ENCODE assay signal across 1 cellular context in the genomic region with DNA sequence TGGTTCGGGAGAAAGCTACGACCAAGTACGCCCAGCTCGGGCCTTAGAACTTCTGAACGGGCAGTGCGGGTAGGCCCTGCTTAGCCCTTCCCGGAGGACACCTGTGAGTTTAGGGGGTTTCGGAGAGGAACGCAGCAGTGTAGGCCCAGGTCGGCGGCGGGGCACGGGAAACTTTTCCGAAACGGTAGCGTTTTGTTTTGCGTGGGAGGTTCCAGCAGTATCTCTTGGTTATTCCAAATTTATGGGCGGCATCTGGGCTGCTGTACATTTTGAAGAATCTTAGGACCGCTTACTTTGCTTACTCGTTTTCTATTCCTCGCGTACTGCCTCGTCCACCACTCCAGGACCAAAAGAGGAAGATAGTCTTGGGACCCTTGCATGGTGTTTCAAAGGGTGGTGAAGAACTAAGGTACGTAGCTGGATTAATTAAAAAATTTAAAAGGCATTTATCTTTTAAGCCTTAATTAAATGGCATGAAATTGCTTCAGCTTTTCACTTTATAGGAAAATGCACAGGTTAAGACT.
TF ChIP-seq lines count a peak whose summit lies in the region.

No MANE protein-coding gene starts in this region.

TF ChIP-seq in HepG2, 621 proteins besides CTCF, POLR2A, EP300 and RAD21 (continued from another document and continues in another):
- TF ChIP-seq, protein P1, sequence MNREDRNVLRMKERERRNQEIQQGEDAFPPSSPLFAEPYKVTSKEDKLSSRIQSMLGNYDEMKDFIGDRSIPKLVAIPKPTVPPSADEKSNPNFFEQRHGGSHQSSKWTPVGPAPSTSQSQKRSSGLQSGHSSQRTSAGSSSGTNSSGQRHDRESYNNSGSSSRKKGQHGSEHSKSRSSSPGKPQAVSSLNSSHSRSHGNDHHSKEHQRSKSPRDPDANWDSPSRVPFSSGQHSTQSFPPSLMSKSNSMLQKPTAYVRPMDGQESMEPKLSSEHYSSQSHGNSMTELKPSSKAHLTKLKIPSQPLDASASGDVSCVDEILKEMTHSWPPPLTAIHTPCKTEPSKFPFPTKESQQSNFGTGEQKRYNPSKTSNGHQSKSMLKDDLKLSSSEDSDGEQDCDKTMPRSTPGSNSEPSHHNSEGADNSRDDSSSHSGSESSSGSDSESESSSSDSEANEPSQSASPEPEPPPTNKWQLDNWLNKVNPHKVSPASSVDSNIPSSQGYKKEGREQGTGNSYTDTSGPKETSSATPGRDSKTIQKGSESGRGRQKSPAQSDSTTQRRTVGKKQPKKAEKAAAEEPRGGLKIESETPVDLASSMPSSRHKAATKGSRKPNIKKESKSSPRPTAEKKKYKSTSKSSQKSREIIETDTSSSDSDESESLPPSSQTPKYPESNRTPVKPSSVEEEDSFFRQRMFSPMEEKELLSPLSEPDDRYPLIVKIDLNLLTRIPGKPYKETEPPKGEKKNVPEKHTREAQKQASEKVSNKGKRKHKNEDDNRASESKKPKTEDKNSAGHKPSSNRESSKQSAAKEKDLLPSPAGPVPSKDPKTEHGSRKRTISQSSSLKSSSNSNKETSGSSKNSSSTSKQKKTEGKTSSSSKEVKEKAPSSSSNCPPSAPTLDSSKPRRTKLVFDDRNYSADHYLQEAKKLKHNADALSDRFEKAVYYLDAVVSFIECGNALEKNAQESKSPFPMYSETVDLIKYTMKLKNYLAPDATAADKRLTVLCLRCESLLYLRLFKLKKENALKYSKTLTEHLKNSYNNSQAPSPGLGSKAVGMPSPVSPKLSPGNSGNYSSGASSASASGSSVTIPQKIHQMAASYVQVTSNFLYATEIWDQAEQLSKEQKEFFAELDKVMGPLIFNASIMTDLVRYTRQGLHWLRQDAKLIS (CRISPR knock-in tag; IDR thresholded peaks at IDR 0.05), result no peak; the same call in 1 of the 2 replicates
- TF ChIP-seq SNRNP70 (IDR thresholded peaks at IDR 0.05; ENCODE audit: low read depth, low read length) (no peak), KDM5A (IDR thresholded peaks at IDR 0.05; ENCODE audit: borderline replicate concordance, low read length) (0 out of 2 replicates have a peak, but pooled peaks have one; percentile 83), SAP130 (CRISPR knock-in tag; IDR thresholded peaks at IDR 0.05; ENCODE audit: low read depth) (peak; percentile 22), RBAK (CRISPR knock-in tag; IDR thresholded peaks at IDR 0.05) (no peak), AHR (CRISPR knock-in tag; IDR thresholded peaks at IDR 0.05) (peak; percentile 61; the same call in 1 of the 2 replicates), NCOA1 (CRISPR knock-in tag; IDR thresholded peaks at IDR 0.05) (no peak), ZMYM4 (CRISPR knock-in tag; IDR thresholded peaks at IDR 0.05) (peak; percentile 46; the same call in 1 of the 2 replicates), SMAD1 (CRISPR knock-in tag; IDR thresholded peaks at IDR 0.05; ENCODE audit: borderline replicate concordance, low read depth) (no peak), SP1 (IDR thresholded peaks at IDR 0.05) (no peak), SP1 (CRISPR knock-in tag; IDR thresholded peaks at IDR 0.05) (no peak), ZNF335 (CRISPR knock-in tag; IDR thresholded peaks at IDR 0.05) (no peak), ZC3H13 (CRISPR knock-in tag; IDR thresholded peaks at IDR 0.05) (0 out of 2 replicates have a peak, but pooled peaks have one; percentile 65), CBX2 (IDR thresholded peaks at IDR 0.05; ENCODE audit: low read depth, low read length) (no peak), CBX2 (CRISPR knock-in tag; IDR thresholded peaks at IDR 0.05; ENCODE audit: low read depth) (no peak), RBM22 (optimal IDR thresholded peaks at IDR 0.05; ENCODE audit: low read length) (no peak), THAP11 (CRISPR knock-in tag; IDR thresholded peaks at IDR 0.05) (no peak; the same call in 1 of the 2 replicates), CREB1 (IDR thresholded peaks at IDR 0.05) (no peak), CREB1 (CRISPR knock-in tag; IDR thresholded peaks at IDR 0.05) (no peak), KMT2B (CRISPR knock-in tag; IDR thresholded peaks at IDR 0.05) (peak; percentile 86), MBD4 (IDR thresholded peaks at IDR 0.05; ENCODE audit: borderline replicate concordance, low read length) (no peak), NR2F1 (CRISPR knock-in tag; IDR thresholded peaks at IDR 0.05) (no peak), PHF5A (CRISPR knock-in tag; IDR thresholded peaks at IDR 0.05; ENCODE audit: low read depth, unreplicated experiment) (no peak), ZFP36L2 (CRISPR knock-in tag; IDR thresholded peaks at IDR 0.05) (no peak), HOXA3 (CRISPR knock-in tag; IDR thresholded peaks at IDR 0.05) (peak; percentile 22; the same call in 1 of the 2 replicates), ZNF260 (CRISPR knock-in tag; IDR thresholded peaks at IDR 0.05; ENCODE audit: borderline replicate concordance, low read depth) (no peak), ZBTB21 (CRISPR knock-in tag; IDR thresholded peaks at IDR 0.05) (0 out of 2 replicates have a peak, but pooled peaks have one; percentile 45), FOXM1 (CRISPR knock-in tag; IDR thresholded peaks at IDR 0.05) (no peak), ZNF7 (CRISPR knock-in tag; IDR thresholded peaks at IDR 0.05) (no peak), TSC22D2 (CRISPR knock-in tag; IDR thresholded peaks at IDR 0.05; ENCODE audit: borderline replicate concordance) (no peak), TOPORS (CRISPR knock-in tag; IDR thresholded peaks at IDR 0.05) (no peak), MTA3 (CRISPR knock-in tag; IDR thresholded peaks at IDR 0.05) (peak; percentile 30; the same call in 1 of the 2 replicates)
- TF ChIP-seq, protein P2, sequence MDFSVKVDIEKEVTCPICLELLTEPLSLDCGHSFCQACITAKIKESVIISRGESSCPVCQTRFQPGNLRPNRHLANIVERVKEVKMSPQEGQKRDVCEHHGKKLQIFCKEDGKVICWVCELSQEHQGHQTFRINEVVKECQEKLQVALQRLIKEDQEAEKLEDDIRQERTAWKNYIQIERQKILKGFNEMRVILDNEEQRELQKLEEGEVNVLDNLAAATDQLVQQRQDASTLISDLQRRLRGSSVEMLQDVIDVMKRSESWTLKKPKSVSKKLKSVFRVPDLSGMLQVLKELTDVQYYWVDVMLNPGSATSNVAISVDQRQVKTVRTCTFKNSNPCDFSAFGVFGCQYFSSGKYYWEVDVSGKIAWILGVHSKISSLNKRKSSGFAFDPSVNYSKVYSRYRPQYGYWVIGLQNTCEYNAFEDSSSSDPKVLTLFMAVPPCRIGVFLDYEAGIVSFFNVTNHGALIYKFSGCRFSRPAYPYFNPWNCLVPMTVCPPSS (IDR thresholded peaks at IDR 0.05), result no peak
- TF ChIP-seq, protein P3, sequence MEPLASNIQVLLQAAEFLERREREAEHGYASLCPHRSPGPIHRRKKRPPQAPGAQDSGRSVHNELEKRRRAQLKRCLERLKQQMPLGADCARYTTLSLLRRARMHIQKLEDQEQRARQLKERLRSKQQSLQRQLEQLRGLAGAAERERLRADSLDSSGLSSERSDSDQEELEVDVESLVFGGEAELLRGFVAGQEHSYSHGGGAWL (CRISPR knock-in tag; IDR thresholded peaks at IDR 0.05), result peak; percentile 59; the same call in 1 of the 2 replicates
- TF ChIP-seq, protein P4, sequence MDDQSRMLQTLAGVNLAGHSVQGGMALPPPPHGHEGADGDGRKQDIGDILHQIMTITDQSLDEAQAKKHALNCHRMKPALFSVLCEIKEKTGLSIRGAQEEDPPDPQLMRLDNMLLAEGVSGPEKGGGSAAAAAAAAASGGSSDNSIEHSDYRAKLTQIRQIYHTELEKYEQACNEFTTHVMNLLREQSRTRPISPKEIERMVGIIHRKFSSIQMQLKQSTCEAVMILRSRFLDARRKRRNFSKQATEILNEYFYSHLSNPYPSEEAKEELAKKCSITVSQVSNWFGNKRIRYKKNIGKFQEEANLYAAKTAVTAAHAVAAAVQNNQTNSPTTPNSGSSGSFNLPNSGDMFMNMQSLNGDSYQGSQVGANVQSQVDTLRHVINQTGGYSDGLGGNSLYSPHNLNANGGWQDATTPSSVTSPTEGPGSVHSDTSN (CRISPR knock-in tag; IDR thresholded peaks at IDR 0.05; ENCODE audit: borderline replicate concordance), result no peak
- TF ChIP-seq, protein P5, sequence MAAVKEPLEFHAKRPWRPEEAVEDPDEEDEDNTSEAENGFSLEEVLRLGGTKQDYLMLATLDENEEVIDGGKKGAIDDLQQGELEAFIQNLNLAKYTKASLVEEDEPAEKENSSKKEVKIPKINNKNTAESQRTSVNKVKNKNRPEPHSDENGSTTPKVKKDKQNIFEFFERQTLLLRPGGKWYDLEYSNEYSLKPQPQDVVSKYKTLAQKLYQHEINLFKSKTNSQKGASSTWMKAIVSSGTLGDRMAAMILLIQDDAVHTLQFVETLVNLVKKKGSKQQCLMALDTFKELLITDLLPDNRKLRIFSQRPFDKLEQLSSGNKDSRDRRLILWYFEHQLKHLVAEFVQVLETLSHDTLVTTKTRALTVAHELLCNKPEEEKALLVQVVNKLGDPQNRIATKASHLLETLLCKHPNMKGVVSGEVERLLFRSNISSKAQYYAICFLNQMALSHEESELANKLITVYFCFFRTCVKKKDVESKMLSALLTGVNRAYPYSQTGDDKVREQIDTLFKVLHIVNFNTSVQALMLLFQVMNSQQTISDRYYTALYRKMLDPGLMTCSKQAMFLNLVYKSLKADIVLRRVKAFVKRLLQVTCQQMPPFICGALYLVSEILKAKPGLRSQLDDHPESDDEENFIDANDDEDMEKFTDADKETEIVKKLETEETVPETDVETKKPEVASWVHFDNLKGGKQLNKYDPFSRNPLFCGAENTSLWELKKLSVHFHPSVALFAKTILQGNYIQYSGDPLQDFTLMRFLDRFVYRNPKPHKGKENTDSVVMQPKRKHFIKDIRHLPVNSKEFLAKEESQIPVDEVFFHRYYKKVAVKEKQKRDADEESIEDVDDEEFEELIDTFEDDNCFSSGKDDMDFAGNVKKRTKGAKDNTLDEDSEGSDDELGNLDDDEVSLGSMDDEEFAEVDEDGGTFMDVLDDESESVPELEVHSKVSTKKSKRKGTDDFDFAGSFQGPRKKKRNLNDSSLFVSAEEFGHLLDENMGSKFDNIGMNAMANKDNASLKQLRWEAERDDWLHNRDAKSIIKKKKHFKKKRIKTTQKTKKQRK (IDR thresholded peaks at IDR 0.05; ENCODE audit: low read length), result no peak
- TF ChIP-seq, protein P6, sequence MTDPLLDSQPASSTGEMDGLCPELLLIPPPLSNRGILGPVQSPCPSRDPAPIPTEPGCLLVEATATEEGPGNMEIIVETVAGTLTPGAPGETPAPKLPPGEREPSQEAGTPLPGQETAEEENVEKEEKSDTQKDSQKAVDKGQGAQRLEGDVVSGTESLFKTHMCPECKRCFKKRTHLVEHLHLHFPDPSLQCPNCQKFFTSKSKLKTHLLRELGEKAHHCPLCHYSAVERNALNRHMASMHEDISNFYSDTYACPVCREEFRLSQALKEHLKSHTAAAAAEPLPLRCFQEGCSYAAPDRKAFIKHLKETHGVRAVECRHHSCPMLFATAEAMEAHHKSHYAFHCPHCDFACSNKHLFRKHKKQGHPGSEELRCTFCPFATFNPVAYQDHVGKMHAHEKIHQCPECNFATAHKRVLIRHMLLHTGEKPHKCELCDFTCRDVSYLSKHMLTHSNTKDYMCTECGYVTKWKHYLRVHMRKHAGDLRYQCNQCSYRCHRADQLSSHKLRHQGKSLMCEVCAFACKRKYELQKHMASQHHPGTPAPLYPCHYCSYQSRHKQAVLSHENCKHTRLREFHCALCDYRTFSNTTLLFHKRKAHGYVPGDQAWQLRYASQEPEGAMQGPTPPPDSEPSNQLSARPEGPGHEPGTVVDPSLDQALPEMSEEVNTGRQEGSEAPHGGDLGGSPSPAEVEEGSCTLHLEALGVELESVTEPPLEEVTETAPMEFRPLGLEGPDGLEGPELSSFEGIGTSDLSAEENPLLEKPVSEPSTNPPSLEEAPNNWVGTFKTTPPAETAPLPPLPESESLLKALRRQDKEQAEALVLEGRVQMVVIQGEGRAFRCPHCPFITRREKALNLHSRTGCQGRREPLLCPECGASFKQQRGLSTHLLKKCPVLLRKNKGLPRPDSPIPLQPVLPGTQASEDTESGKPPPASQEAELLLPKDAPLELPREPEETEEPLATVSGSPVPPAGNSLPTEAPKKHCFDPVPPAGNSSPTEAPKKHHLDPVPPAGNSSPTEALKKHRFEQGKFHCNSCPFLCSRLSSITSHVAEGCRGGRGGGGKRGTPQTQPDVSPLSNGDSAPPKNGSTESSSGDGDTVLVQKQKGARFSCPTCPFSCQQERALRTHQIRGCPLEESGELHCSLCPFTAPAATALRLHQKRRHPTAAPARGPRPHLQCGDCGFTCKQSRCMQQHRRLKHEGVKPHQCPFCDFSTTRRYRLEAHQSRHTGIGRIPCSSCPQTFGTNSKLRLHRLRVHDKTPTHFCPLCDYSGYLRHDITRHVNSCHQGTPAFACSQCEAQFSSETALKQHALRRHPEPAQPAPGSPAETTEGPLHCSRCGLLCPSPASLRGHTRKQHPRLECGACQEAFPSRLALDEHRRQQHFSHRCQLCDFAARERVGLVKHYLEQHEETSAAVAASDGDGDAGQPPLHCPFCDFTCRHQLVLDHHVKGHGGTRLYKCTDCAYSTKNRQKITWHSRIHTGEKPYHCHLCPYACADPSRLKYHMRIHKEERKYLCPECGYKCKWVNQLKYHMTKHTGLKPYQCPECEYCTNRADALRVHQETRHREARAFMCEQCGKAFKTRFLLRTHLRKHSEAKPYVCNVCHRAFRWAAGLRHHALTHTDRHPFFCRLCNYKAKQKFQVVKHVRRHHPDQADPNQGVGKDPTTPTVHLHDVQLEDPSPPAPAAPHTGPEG (CRISPR knock-in tag; IDR thresholded peaks at IDR 0.05), result no peak
- TF ChIP-seq, protein P7, sequence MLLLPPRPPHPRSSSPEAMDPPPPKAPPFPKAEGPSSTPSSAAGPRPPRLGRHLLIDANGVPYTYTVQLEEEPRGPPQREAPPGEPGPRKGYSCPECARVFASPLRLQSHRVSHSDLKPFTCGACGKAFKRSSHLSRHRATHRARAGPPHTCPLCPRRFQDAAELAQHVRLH (CRISPR knock-in tag; IDR thresholded peaks at IDR 0.05; ENCODE audit: borderline replicate concordance, low read depth), result 0 out of 2 replicates have a peak, but pooled peaks have one; percentile 1
- TF ChIP-seq, protein P8, sequence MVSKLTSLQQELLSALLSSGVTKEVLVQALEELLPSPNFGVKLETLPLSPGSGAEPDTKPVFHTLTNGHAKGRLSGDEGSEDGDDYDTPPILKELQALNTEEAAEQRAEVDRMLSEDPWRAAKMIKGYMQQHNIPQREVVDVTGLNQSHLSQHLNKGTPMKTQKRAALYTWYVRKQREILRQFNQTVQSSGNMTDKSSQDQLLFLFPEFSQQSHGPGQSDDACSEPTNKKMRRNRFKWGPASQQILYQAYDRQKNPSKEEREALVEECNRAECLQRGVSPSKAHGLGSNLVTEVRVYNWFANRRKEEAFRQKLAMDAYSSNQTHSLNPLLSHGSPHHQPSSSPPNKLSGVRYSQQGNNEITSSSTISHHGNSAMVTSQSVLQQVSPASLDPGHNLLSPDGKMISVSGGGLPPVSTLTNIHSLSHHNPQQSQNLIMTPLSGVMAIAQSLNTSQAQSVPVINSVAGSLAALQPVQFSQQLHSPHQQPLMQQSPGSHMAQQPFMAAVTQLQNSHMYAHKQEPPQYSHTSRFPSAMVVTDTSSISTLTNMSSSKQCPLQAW (CRISPR knock-in tag; IDR thresholded peaks at IDR 0.05), result peak; percentile 1
